17 cellular contexts compared by ENCODE assay signal in the genomic region with DNA sequence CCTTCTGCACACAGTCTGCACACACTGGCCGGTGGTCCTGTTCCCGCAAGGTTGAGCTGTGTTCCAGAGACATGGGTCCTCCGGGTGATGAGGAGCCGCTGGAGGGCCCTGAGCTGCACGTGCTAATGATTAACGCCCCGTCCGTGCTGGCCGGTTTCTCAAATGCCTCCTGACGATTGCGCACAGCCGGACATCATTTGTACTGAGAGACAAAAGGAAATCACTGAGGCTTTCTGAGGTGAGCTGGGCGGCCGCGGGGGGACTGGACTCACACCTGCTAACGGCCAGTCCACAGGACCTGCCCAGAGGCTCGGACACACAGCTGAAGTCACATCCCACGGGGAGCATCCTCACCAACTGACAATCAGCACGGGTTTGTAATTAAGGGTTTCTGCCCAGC. TPM values are rescaled to one million over a fixed set of nuclear protein-coding genes. Genes with fewer than 3 reads are reported as not detected.
DNase-seq lines count a peak whose midpoint lies in the region; ATAC-seq, FAIRE-seq and TF ChIP-seq lines count a peak whose summit lies in the region.
"Had no signal": no experiment of that assay in that cellular context is flagged by ENCODE, and none has a peak within 500 bp of the region (broad histone marks: within the 10 kb centered on the region; RNA-seq: fewer than 3 reads in every experiment).

No MANE protein-coding gene starts in this region.

- 82% methylated on average over 12 of the region's 19 CpGs for WGBS in SK-N-SH (ENCODE audit: low lambda C conversion rate)
- 38 to 51% (median 39%) methylated on average over 11 to 19 of the region's 19 CpGs for whole genome bisulfite sequencing in stomach, 5 donors

- H3K79me2 ChIP-seq in SK-N-SH (ENCODE audit: insufficient read depth), result no peaks in the 10 kb centered on the region

- no peak overlapping the region for H3K27ac ChIP-seq in SK-N-SH (ENCODE audit: low read depth in 2 of 2, low read length in 1 of 2)
- no peak overlapping the region for H3K27ac ChIP-seq in stomach
- H3K27ac ChIP-seq: Peyer's patch, upper lobe of left lung had no signal

- TF ChIP-seq CTCF in SK-N-SH (IDR thresholded peaks at IDR 0.05) (no peak), kidney epithelial cell (IDR thresholded peaks at IDR 0.05; ENCODE audit: insufficient read depth, low read length, poor library complexity, severe bottlenecking) (no peak), stomach (IDR thresholded peaks at IDR 0.05) (no peak), GM20000 (IDR thresholded peaks at IDR 0.05; ENCODE audit: extremely low read depth, missing control alignments) (no peak)

- no peak overlapping the region for H2AFZ ChIP-seq in SK-N-SH (ENCODE audit: low read depth)

- peaks cover 3% of the 10 kb centered on the region for H3F3A ChIP-seq in SK-N-SH (replicated peaks; ENCODE audit: insufficient read depth)

- H3K36me3 ChIP-seq in SK-N-SH (replicated peaks in 1 of 2; ENCODE audit: control insufficient read depth in 1 of 2, insufficient read depth in 2 of 2, low read length in 1 of 2) (peaks cover 0 to 7% of the 10 kb centered on the region in 2 experiments), kidney epithelial cell (ENCODE audit: control insufficient read depth, insufficient read depth, low read length) (no peaks in the 10 kb centered on the region), stomach (peaks cover 5 to 10% (median 6%) of the 10 kb centered on the region in 4 donors)

- no peak for ATAC-seq in SK-N-SH treated with all-trans-retinoic acid at 6 μM for 48 hours
- ATAC-seq in HG03175 (IDR thresholded peaks at IDR 0.05; ENCODE audit: unreplicated experiment), result no peak
- ATAC-seq: CD8-positive, alpha-beta T cell; stimulated activated naive B cell treated with anti-CD40 and anti-IgM and Interleukin-4, amounts not matched to agents 10 μg/mL and 1 μg/mL and 100 μg/mL, for 72 hours had no signal

- intact Hi-C loops in stomach (cut with DNase I; ENCODE audit: low total_unique reads), result no loop called here

- no peak overlapping the region for H3K4me3 ChIP-seq in SK-N-SH (ENCODE audit: low read depth in 2 of 2, low read length in 1 of 2)
- no peak overlapping the region for H3K4me3 ChIP-seq in kidney epithelial cell (ENCODE audit: low read depth, low read length)
- no peak overlapping the region for H3K4me3 ChIP-seq in stomach
- H3K4me3 ChIP-seq: Peyer's patch, upper lobe of left lung had no signal

- H3K4me1 ChIP-seq in SK-N-SH (ENCODE audit: control insufficient read depth in 1 of 2, insufficient read depth in 2 of 2, low read depth in 1 of 2, low read length in 1 of 2) (peaks cover 0 to 35% of the 10 kb centered on the region in 2 experiments; a peak in 1 of 4 replicates), stomach (peaks cover 0 to 6% (median 0%) of the 10 kb centered on the region in 4 donors)
- H3K4me1 ChIP-seq: Peyer's patch had no signal

- no peak for TF ChIP-seq POLR2A in stomach (IDR thresholded peaks at IDR 0.05)

- POLR2A ChIA-PET in SK-N-SH (lab: Yijun Ruan, JAX), result no interaction called here

- TF ChIP-seq EP300 in SK-N-SH (IDR thresholded peaks at IDR 0.05; ENCODE audit: borderline replicate concordance in 1 of 2, low read depth in 1 of 2, low read length in 1 of 2) (no peak), stomach (IDR thresholded peaks at IDR 0.05) (no peak)

- H3K9me2 ChIP-seq in SK-N-SH, result no peaks in the 10 kb centered on the region

- H3K9me3 ChIP-seq in SK-N-SH (no peaks in the 10 kb centered on the region), stomach (no peaks in the 10 kb centered on the region)
- H3K9me3 ChIP-seq: Peyer's patch, upper lobe of left lung had no signal

- CTCF ChIA-PET in SK-N-SH (lab: Yijun Ruan, JAX), result interaction anchor here (1.2 to 3.8 kb wide), 3 partner anchors 21 to 181 kb away, joined by 3 to 19 read pairs (median 3); no protein-coding TSS in a partner anchor

- no peak overlapping the region for H3K9ac ChIP-seq in SK-N-SH

- DNase-seq in SK-N-SH (peak; percentile 20), HuH-7.5 (ENCODE audit: low spot score) (peak; percentile 46), kidney epithelial cell (ENCODE audit: low read depth) (peak; percentile 5), stomach (peak; percentile 24), GM20000 (ENCODE audit: low spot score) (no peak), GM19239 (ENCODE audit: insufficient read length, low spot score) (no peak)
- DNase-seq: activated CD4-positive, alpha-beta T cell treated with anti-CD3 and anti-CD28 coated beads, Interleukin-2, amount 10 ng/mL, durations not matched to agents 7 days and 5 days; activated naive CD4-positive, alpha-beta T cell treated with anti-CD3 and anti-CD28 coated beads, Interleukin-2, amount 50 U/mL, for 16 hours; IMR-90; mesendoderm; stimulated activated CD4-positive, alpha-beta T cell treated with anti-CD3 and anti-CD28 coated beads, Interleukin-15, amount 100 ng/mL, for 24 hours; stimulated activated naive B cell treated with anti-CD40 and anti-IgM and Interleukin-4, amounts not matched to agents 10 μg/mL and 1 μg/mL and 100 μg/mL, for 72 hours had no signal

- FAIRE-seq in GM19239 (lab: Jason Lieb, UNC), result no peak

- no peaks in the 10 kb centered on the region for H4K20me1 ChIP-seq in SK-N-SH (ENCODE audit: insufficient read depth)

- no peaks in the 10 kb centered on the region for H3K27me3 ChIP-seq in SK-N-SH (ENCODE audit: insufficient read depth)
- peaks cover 35% of the 10 kb centered on the region for H3K27me3 ChIP-seq in kidney epithelial cell (ENCODE audit: control insufficient read depth, insufficient read depth, low read length)
- H3K27me3 ChIP-seq in stomach, result peaks cover 0 to 55% (median 40%) of the 10 kb centered on the region in 3 donors
- H3K27me3 ChIP-seq: Peyer's patch had no signal

- H3K4me2 ChIP-seq in SK-N-SH, result no peak overlapping the region

- TF ChIP-seq RAD21 in SK-N-SH (IDR thresholded peaks at IDR 0.05; ENCODE audit: low read length), result no peak

TF ChIP-seq in SK-N-SH, 30 proteins besides CTCF, POLR2A, EP300 and RAD21 (continues in another document):
- TF ChIP-seq, protein P1, sequence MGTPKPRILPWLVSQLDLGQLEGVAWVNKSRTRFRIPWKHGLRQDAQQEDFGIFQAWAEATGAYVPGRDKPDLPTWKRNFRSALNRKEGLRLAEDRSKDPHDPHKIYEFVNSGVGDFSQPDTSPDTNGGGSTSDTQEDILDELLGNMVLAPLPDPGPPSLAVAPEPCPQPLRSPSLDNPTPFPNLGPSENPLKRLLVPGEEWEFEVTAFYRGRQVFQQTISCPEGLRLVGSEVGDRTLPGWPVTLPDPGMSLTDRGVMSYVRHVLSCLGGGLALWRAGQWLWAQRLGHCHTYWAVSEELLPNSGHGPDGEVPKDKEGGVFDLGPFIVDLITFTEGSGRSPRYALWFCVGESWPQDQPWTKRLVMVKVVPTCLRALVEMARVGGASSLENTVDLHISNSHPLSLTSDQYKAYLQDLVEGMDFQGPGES (IDR thresholded peaks at IDR 0.05; ENCODE audit: low read depth, low read length), result no peak
- TF ChIP-seq SMC3 (IDR thresholded peaks at IDR 0.05; ENCODE audit: low read depth, low read length) (no peak), GATA2 (CRISPR knock-in tag; IDR thresholded peaks at IDR 0.05) (no peak), POLR2AphosphoS5 (IDR thresholded peaks at IDR 0.05; ENCODE audit: low read depth, low read length) (no peak), SIN3A (IDR thresholded peaks at IDR 0.05; ENCODE audit: borderline replicate concordance, low read depth, low read length) (no peak), GABPA (IDR thresholded peaks at IDR 0.05; ENCODE audit: low read depth) (no peak), YY1 (IDR thresholded peaks at IDR 0.05; ENCODE audit: low read depth) (no peak)
- TF ChIP-seq, protein P2, sequence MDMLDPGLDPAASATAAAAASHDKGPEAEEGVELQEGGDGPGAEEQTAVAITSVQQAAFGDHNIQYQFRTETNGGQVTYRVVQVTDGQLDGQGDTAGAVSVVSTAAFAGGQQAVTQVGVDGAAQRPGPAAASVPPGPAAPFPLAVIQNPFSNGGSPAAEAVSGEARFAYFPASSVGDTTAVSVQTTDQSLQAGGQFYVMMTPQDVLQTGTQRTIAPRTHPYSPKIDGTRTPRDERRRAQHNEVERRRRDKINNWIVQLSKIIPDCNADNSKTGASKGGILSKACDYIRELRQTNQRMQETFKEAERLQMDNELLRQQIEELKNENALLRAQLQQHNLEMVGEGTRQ (IDR thresholded peaks at IDR 0.05; ENCODE audit: borderline replicate concordance, low read depth, low read length), result no peak

TF ChIP-seq in SK-N-SH treated with all-trans-retinoic acid at 6 μM for 48 hours, 23 proteins besides CTCF, POLR2A, EP300 and RAD21 (continues in another document):
- no peak for TF ChIP-seq RARB (CRISPR knock-in tag; IDR thresholded peaks at IDR 0.05)
- TF ChIP-seq, protein P3, sequence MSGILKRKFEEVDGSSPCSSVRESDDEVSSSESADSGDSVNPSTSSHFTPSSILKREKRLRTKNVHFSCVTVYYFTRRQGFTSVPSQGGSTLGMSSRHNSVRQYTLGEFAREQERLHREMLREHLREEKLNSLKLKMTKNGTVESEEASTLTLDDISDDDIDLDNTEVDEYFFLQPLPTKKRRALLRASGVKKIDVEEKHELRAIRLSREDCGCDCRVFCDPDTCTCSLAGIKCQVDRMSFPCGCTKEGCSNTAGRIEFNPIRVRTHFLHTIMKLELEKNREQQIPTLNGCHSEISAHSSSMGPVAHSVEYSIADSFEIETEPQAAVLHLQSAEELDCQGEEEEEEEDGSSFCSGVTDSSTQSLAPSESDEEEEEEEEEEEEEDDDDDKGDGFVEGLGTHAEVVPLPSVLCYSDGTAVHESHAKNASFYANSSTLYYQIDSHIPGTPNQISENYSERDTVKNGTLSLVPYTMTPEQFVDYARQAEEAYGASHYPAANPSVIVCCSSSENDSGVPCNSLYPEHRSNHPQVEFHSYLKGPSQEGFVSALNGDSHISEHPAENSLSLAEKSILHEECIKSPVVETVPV (CRISPR knock-in tag; IDR thresholded peaks at IDR 0.05), result no peak
- no peak for TF ChIP-seq ESRRG (CRISPR knock-in tag; IDR thresholded peaks at IDR 0.05)
- TF ChIP-seq ZNF70 (CRISPR knock-in tag; IDR thresholded peaks at IDR 0.05), result no peak
- TF ChIP-seq ZFP3 (CRISPR knock-in tag; IDR thresholded peaks at IDR 0.05), result no peak
- no peak for TF ChIP-seq ZC3H10 (CRISPR knock-in tag; IDR thresholded peaks at IDR 0.05)

RNA-seq across cellular contexts. Expression of a gene that starts 29.2 kb away (rescaled TPM):
- polyA plus RNA-seq in SK-N-SH (2012; rRNA removed) (45.5 and 53.3 TPM in 2 replicates), stomach (10 to 100 TPM in 1 of 3 donors, 1 to 10 TPM in 2; 7.4 to 15.9 (median 9.5) TPM)
- polyA plus RNA-seq in SK-N-SH (2012; cell fraction: cytosol; rRNA removed), result 27.6 and 33.4 TPM in 2 replicates
- 208 and 214 TPM in 2 replicates for polyA plus RNA-seq in SK-N-SH (2012; cell fraction: nucleus; rRNA removed)
- total RNA-seq in kidney epithelial cell (22.5 and 38.3 TPM in 2 replicates), stomach (10 to 100 TPM; 19.2 to 34.2 (median 29.3) TPM)

Comparison
In these comparisons a context has a peak if more than half of its experiments do, and no peak if none do; other contexts are left out.
1. DNase-seq: peak in SK-N-SH (single experiment), HuH-7.5 (single experiment), kidney epithelial cell (single experiment) and stomach (single experiment); none in GM20000 (single experiment) and GM19239 (single experiment).